In genomic region chr4:15470149-15470520, GRCh38 we compare ENCODE assay signal across 1 cellular context.
TF ChIP-seq lines count a peak whose summit lies in the region.

No MANE protein-coding gene starts in this region.

TF ChIP-seq in IMR-90, 13 proteins besides CTCF, POLR2A, EP300 and RAD21:
- TF ChIP-seq CHD1 (IDR thresholded peaks at IDR 0.05; ENCODE audit: low read depth, low read length): no peak
- TF ChIP-seq FOS (IDR thresholded peaks at IDR 0.05; ENCODE audit: low read depth, low read length): no peak
- no peak for TF ChIP-seq NFE2L2 (IDR thresholded peaks at IDR 0.05; ENCODE audit: low read depth, low read length)
- TF ChIP-seq RCOR1 (IDR thresholded peaks at IDR 0.05; ENCODE audit: insufficient replicate concordance, low read length): no peak
- TF ChIP-seq RFX5 (IDR thresholded peaks at IDR 0.05; ENCODE audit: low read depth, low read length): no peak
- TF ChIP-seq SMC3 (IDR thresholded peaks at IDR 0.05; ENCODE audit: low read depth, low read length): no peak
- TF ChIP-seq MXI1 (IDR thresholded peaks at IDR 0.05; ENCODE audit: borderline replicate concordance, low read depth, low read length): no peak
- no peak for TF ChIP-seq MAZ (IDR thresholded peaks at IDR 0.05; ENCODE audit: borderline replicate concordance, low read depth, low read length)
- no peak for TF ChIP-seq BHLHE40 (IDR thresholded peaks at IDR 0.05; ENCODE audit: low read depth, low read length)
- no peak for TF ChIP-seq CEBPB (IDR thresholded peaks at IDR 0.05; ENCODE audit: low read depth, low read length)
- TF ChIP-seq ELK1 (IDR thresholded peaks at IDR 0.05; ENCODE audit: borderline replicate concordance, low read depth, low read length): no peak
- TF ChIP-seq MAFK (IDR thresholded peaks at IDR 0.05; ENCODE audit: low read depth, low read length): no peak
